In the genomic region with DNA sequence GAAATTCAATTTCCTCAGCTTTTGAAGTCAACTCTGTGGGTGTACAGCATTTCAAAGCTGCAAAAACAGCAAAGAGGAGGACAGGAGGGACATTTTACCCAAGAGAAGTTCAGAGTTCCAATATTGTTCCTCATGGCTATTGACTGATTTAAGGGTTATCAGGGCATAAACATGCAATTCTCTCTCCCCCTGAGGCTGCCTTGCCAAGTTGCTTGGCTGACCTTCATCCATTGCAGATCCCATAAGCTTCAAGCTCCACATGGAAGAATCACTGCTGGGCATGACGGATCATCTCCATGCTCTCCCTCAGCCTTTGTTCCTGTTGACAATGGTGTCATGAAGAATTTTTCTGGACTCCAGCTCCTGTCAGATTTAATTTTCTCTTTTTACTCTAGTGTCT, we compare ENCODE assay signal across 7 cellular contexts.
"Had no signal": no experiment of that assay in that cellular context is flagged by ENCODE, and none has a peak within 500 bp of the region (broad histone marks: within the 10 kb centered on the region; RNA-seq: fewer than 3 reads in every experiment).

No MANE protein-coding gene starts in this region.

- ATAC-seq: GM23338 had no signal

- H3K4me1 Mint-ChIP-seq: GM23338, H9 had no signal

- FAIRE-seq: H1, H54, HTR-8/SVneo had no signal

- H3K27me3 Mint-ChIP-seq: IgD-negative memory B cell had no signal

- DNase-seq: H9, HCEC 1CT had no signal

- H3K4me3 Mint-ChIP-seq: GM23338, H9, IgD-negative memory B cell had no signal

- H3K36me3 Mint-ChIP-seq: IgD-negative memory B cell had no signal

- H3K27ac Mint-ChIP-seq: GM23338, H9, IgD-negative memory B cell had no signal

- H3K9me3 Mint-ChIP-seq: GM23338, H9 had no signal

- H3K4me2 ChIP-seq: GM23338 had no signal

- H3K4me3 ChIP-seq: GM23338 had no signal

- H2AFZ ChIP-seq: GM23338 had no signal
